In genomic region chr6:105867280-105867679, GRCh38 we compare ENCODE assay signal across 18 cellular contexts.
"Had no signal": no experiment of that assay in that cellular context is flagged by ENCODE, and none has a peak within 500 bp of the region (broad histone marks: within the 10 kb centered on the region; RNA-seq: fewer than 3 reads in every experiment).

No MANE protein-coding gene starts in this region.

- H3K4me1 ChIP-seq: ascending aorta, stomach, testis had no signal

- H3K4me3 ChIP-seq: ascending aorta, coronary artery, skin epidermis, stomach, testis had no signal

- H3K9me3 Mint-ChIP-seq: activated T-cell treated with anti-CD3 and anti-CD28 coated beads, Interleukin-2, amount 50 U/mL, for 4 hours; nephron progenitor cell had no signal

- ATAC-seq: activated CD4-positive, CD25-positive, alpha-beta regulatory T cell treated with anti-CD3 and anti-CD28 coated beads, Interleukin-2, amount 50 U/mL, for 24 hours; activated T-cell treated with anti-CD3 and anti-CD28 coated beads, Interleukin-2, amount 50 U/mL, for 4 hours had no signal

- H3K27ac Mint-ChIP-seq: activated CD4-positive, alpha-beta T cell treated with anti-CD3 and anti-CD28 coated beads, Interleukin-2, amount 10 ng/mL, durations not matched to agents 7 days and 5 days; activated naive CD4-positive, alpha-beta T cell treated with anti-CD3 and anti-CD28 coated beads, Interleukin-2, amount 10 ng/mL, durations not matched to agents 7 days and 5 days; nephron progenitor cell; type B pancreatic cell had no signal

- H3K36me3 ChIP-seq: ascending aorta, stomach had no signal

- H3K27me3 ChIP-seq: ascending aorta, stomach, testis had no signal

- H3K9me3 ChIP-seq: ascending aorta, stomach, testis had no signal

- H3K27ac ChIP-seq: ascending aorta, coronary artery, stomach, testis had no signal

- DNase-seq: activated CD4-positive, alpha-beta T cell treated with anti-CD3 and anti-CD28 coated beads, Interleukin-2, amount 10 ng/mL, durations not matched to agents 7 days and 5 days; activated CD8-positive, alpha-beta memory T cell treated with anti-CD3 and anti-CD28 coated beads, Interleukin-2, amount 50 U/mL, for 4 hours; activated naive CD4-positive, alpha-beta T cell treated with anti-CD3 and anti-CD28 coated beads, Interleukin-2, amount 10 ng/mL, durations not matched to agents 7 days and 5 days; activated T-cell treated with anti-CD3 and anti-CD28 coated beads, Interleukin-2, amount 50 U/mL, for 4 hours; effector CD4-positive, alpha-beta T cell; midbrain; nephron progenitor cell; retina; stimulated activated CD4-positive, alpha-beta T cell treated with anti-CD3 and anti-CD28 coated beads, Interleukin-15, amount 100 ng/mL, for 24 hours; stimulated activated CD4-positive, alpha-beta T cell treated with anti-CD3 and anti-CD28 coated beads, Interleukin-2, amount 100 ng/mL, for 48 hours; stomach; T-helper 9 cell; testis had no signal

- H3K4me3 Mint-ChIP-seq: activated CD4-positive, alpha-beta T cell treated with anti-CD3 and anti-CD28 coated beads, Interleukin-2, amount 10 ng/mL, durations not matched to agents 7 days and 5 days; activated naive CD4-positive, alpha-beta T cell treated with anti-CD3 and anti-CD28 coated beads, Interleukin-2, amount 10 ng/mL, durations not matched to agents 7 days and 5 days; activated T-cell treated with anti-CD3 and anti-CD28 coated beads, Interleukin-2, amount 50 U/mL, for 4 hours; nephron progenitor cell; type B pancreatic cell had no signal

- H3K4me1 Mint-ChIP-seq: activated CD4-positive, alpha-beta T cell treated with anti-CD3 and anti-CD28 coated beads, Interleukin-2, amount 10 ng/mL, durations not matched to agents 7 days and 5 days; activated naive CD4-positive, alpha-beta T cell treated with anti-CD3 and anti-CD28 coated beads, Interleukin-2, amount 10 ng/mL, durations not matched to agents 7 days and 5 days; nephron progenitor cell had no signal
